10 cellular contexts compared by ENCODE assay signal in genomic region chr6:12296255-12296573, GRCh38. TPM values are rescaled to one million over a fixed set of nuclear protein-coding genes. Genes with fewer than 3 reads are reported as not detected.
A peak's percentile ranks its signal among the peaks of the same experiment; 100 is the strongest.
DNase-seq lines count a peak whose midpoint lies in the region; ATAC-seq and TF ChIP-seq lines count a peak whose summit lies in the region.
"Had no signal": no experiment of that assay in that cellular context is flagged by ENCODE, and none has a peak within 500 bp of the region (broad histone marks: within the 10 kb centered on the region; RNA-seq: fewer than 3 reads in every experiment).

No MANE protein-coding gene starts in this region.

- H3K4me1 ChIP-seq in PC-3 (ENCODE audit: insufficient read depth, low read length) (peaks cover 61% of the 10 kb centered on the region), osteoblast (ENCODE audit: insufficient read depth, low read length) (peaks cover 23% of the 10 kb centered on the region), thyroid gland (peaks cover 1 to 3% of the 10 kb centered on the region in 2 donors)

- H4K20me1 ChIP-seq in PC-3 (ENCODE audit: low read length) (no peaks in the 10 kb centered on the region), osteoblast (ENCODE audit: insufficient read depth, low read length) (no peaks in the 10 kb centered on the region)

- no TSS peak for BruUV-seq in PC-3 (replicated peaks; lab: Mats Ljungman, UMichigan)

- intact Hi-C loops in PC-3 (cut with micrococcal nuclease) (no loop called here), thyroid gland (cut with DNase I) (no loop called here)

- H2AFZ ChIP-seq in PC-3 (ENCODE audit: low read length), result 0 out of 2 replicates have a peak overlapping the region, but pooled peaks have one; percentile 32
- peak overlapping the region; percentile 77 for H2AFZ ChIP-seq in osteoblast (ENCODE audit: low read length)

- H3K36me3 ChIP-seq in PC-3 (ENCODE audit: low read depth, low read length) (peaks cover 5% of the 10 kb centered on the region; the same call in 1 of the 2 replicates), osteoblast (ENCODE audit: insufficient read depth, low read length) (no peaks in the 10 kb centered on the region), thyroid gland (no peaks in the 10 kb centered on the region)

- TF ChIP-seq POLR2A in thyroid gland (IDR thresholded peaks at IDR 0.05), result no peak

- 49 to 64% methylated on average over 5 of the region's 5 CpGs for WGBS in thyroid gland, 2 donors

- CTCF ChIA-PET in PC-3 (lab: Charles Lee), result no interaction called here

- no peaks in the 10 kb centered on the region for H3K9me3 ChIP-seq in PC-3 (ENCODE audit: low read length)
- no peaks in the 10 kb centered on the region for H3K9me3 ChIP-seq in osteoblast (ENCODE audit: low read depth, low read length)
- no peaks in the 10 kb centered on the region for H3K9me3 ChIP-seq in thyroid gland

- H3K4me3 ChIP-seq in PC-3 (ENCODE audit: low read length) (peak overlapping the region; percentile 50; the same call in 1 of the 2 replicates), osteoblast (ENCODE audit: insufficient read depth, low read length) (peak overlapping the region; percentile 55), thyroid gland (replicated peaks in 1 of 3) (no peak overlapping the region)

- ATAC-seq in PC-3 (peak; percentile 88), GM18873 (IDR thresholded peaks at IDR 0.05; ENCODE audit: low FRiP score, unreplicated experiment) (no peak)

- no peaks in the 10 kb centered on the region for H3K9me2 ChIP-seq in PC-3 (replicated peaks; ENCODE audit: low read length)

- peaks cover 15% of the 10 kb centered on the region for H3K79me2 ChIP-seq in PC-3 (ENCODE audit: low read length)
- H3K79me2 ChIP-seq in osteoblast (ENCODE audit: insufficient read depth, low read length), result peaks cover 11% of the 10 kb centered on the region

- POLR2A ChIA-PET in PC-3 (lab: Charles Lee; ENCODE audit: unreplicated experiment), result interaction anchor here (0.6 kb wide), 1 partner anchor 188 kb away, joined by 3 read pairs; no protein-coding TSS in a partner anchor

- H3F3A ChIP-seq in PC-3 (ENCODE audit: low read length, unreplicated experiment), result no peaks in the 10 kb centered on the region

- peak overlapping the region; percentile 85 for H3K27ac ChIP-seq in PC-3 (ENCODE audit: low read length)
- peak overlapping the region; percentile 95 for H3K27ac ChIP-seq in epithelial cell of prostate
- H3K27ac ChIP-seq in osteoblast (ENCODE audit: low read depth, low read length), result peak overlapping the region; percentile 62
- H3K27ac ChIP-seq in thyroid gland, result no peak overlapping the region

- H3K9ac ChIP-seq in PC-3 (ENCODE audit: low read length), result peak overlapping the region; percentile 54

- TF ChIP-seq CTCF in PC-3 (conservative IDR thresholded peaks at IDR 0.05; ENCODE audit: low read depth, low read length), result no peak
- no peak for TF ChIP-seq CTCF in osteoblast (IDR thresholded peaks at IDR 0.05; ENCODE audit: extremely low read depth, low read depth, low read length)
- TF ChIP-seq CTCF in thyroid gland (IDR thresholded peaks at IDR 0.05), result no peak

- peak overlapping the region; percentile 80 for H3K4me2 ChIP-seq in PC-3 (ENCODE audit: low read length)
- H3K4me2 ChIP-seq in osteoblast (ENCODE audit: insufficient read depth, low read length), result peak overlapping the region; percentile 77

- H3K27me3 ChIP-seq in PC-3 (ENCODE audit: low read length), result no peaks in the 10 kb centered on the region
- H3K27me3 ChIP-seq in osteoblast (ENCODE audit: insufficient read depth, low read length), result no peaks in the 10 kb centered on the region
- H3K27me3 ChIP-seq in thyroid gland, result peaks cover 13% of the 10 kb centered on the region

- DNase-seq in AG20443 (ENCODE audit: low spot score), result peak; percentile 91
- DNase-seq in PC-3, result peak; percentile 91
- no peak for DNase-seq in epithelial cell of prostate (ENCODE audit: low read depth, low spot score)
- DNase-seq in osteoblast (ENCODE audit: insufficient read length, low spot score, missing footprints), result peak; percentile 94
- DNase-seq in KG1 (lab: John Stamatoyannopoulos, UW), result no peak
- no peak for DNase-seq in thyroid gland
- no peak for DNase-seq in NCI-H2196 (lab: John Stamatoyannopoulos, UW; ENCODE audit: unreplicated experiment)
- DNase-seq: activated CD4-positive, CD25-positive, alpha-beta regulatory T cell treated with anti-CD3 and anti-CD28 coated beads, Interleukin-2, amount 50 U/mL, for 72 hours; substantia nigra had no signal

RNA-seq across cellular contexts. Expression of gene EDN1, which starts 6.1 kb away (rescaled TPM):
- 21.9 and 25.6 TPM in 2 replicates for total RNA-seq in PC-3 (2014; rRNA removed)
- 0.88 and 1.4 TPM in 2 replicates for total RNA-seq in osteoblast
- total RNA-seq in thyroid gland, result 1 to 10 TPM; 1.0 to 5.4 (median 3.0) TPM

Comparison
In these comparisons a context has a peak if more than half of its experiments do, and no peak if none do; other contexts are left out.
1. DNase-seq: peak in AG20443 (single experiment), PC-3 (single experiment) and osteoblast (single experiment); none in epithelial cell of prostate (single experiment), KG1 (single experiment), thyroid gland (0 of 2) and NCI-H2196 (single experiment).
2. H3K27ac ChIP-seq: peak in PC-3 (single experiment), epithelial cell of prostate (single experiment) and osteoblast (single experiment); none in thyroid gland (0 of 3).
3. H3K4me3 ChIP-seq: peak in PC-3 (single experiment) and osteoblast (single experiment); none in thyroid gland (0 of 3).